Comparison of ENCODE assay signal across 1 cellular context in the genomic region with DNA sequence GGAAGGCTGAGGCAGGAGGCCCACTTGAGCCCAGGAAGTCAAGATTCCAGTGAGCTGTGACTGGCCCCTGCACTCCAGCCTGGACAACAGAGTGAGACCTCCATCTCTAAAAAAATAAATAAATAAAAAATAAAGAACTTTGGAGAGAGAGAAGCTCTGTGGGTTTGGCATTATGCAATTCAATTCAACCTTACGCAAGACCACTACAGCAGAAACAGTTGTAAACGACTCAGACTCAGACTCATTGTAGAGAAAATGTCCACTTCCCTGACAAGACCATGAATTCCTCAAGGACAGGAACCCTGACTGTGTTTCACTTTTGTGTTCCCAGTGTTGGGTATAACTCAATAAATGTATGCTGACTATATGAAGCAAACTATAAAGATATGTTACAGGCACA.
TF ChIP-seq lines count a peak whose summit lies in the region.

No MANE protein-coding gene starts in this region.

TF ChIP-seq in GM23338, 12 proteins besides CTCF, POLR2A, EP300 and RAD21 (continued from another document):
- TF ChIP-seq ZNF462 (CRISPR knock-in tag; IDR thresholded peaks at IDR 0.05) (no peak), CREB1 (CRISPR knock-in tag; IDR thresholded peaks at IDR 0.05; ENCODE audit: low read depth) (no peak)
TF ChIP-seq in GM23338: peak in this region for 0.
